ENCODE assay signal across 8 cellular contexts in the genomic region with DNA sequence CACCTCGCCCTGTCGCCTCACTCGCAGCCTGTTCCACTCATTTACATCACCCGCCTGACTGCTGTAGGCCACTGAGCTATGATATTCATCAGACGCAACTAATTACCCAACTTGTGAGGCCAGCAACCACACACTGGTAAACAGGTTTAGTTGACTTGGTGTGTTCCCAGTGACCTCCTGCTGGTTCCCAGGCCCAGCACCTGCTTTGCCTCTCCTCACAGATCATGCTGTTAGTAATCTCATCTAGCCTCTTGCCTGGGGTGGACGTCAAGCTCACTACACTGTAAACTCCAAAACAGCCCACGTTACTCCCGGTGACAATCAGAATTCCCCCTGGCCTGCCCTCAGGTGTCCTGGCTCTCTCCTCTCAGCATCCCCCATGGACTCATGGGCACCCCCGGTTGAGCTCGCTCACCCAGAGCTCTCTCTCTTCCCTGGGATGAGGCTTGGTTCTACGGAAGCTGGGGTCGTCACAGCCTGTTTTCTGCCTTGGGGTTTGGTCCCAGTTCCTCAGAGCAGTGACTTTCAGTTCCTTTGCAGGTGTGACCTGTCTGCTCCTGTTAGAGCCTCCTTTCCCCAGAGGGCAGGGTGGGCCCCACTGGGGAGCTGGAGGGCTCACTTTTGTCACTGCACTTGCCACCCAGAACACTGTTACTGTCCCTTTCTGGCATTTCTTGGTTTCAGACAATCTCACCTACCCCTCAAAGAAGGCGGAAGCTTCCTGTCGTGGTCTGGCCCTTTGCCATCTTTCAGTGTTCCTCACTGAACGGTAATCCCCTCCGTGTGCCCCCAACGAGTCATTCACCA. TPM values are rescaled to one million over a fixed set of nuclear protein-coding genes. Genes with fewer than 3 reads are reported as not detected.
DNase-seq lines count a peak whose midpoint lies in the region; ATAC-seq, FAIRE-seq and TF ChIP-seq lines count a peak whose summit lies in the region.

No MANE protein-coding gene starts in this region.

- TF ChIP-seq CTCF in pancreas (IDR thresholded peaks at IDR 0.05) (no peak), foreskin fibroblast (IDR thresholded peaks at IDR 0.05; ENCODE audit: low read depth, low read length) (no peak)

- no peaks in the 10 kb centered on the region for H3K4me1 ChIP-seq in pancreas

- no peak overlapping the region for H3K27ac ChIP-seq in pancreas

- peak; percentile 75 for ATAC-seq in HG03457 (IDR thresholded peaks at IDR 0.05; ENCODE audit: unreplicated experiment)
- no peak for ATAC-seq in pancreas

- 74 to 82% methylated on average over 17 of the region's 17 CpGs for WGBS in pancreas, 2 donors

- H3K36me3 ChIP-seq in pancreas: no peaks in the 10 kb centered on the region

- DNase-seq in activated gamma-delta T cell treated with Interleukin-2 at 50 U/mL for 16 hours: peak; percentile 78
- no peak for DNase-seq in activated gamma-delta T cell (lab: John Stamatoyannopoulos, UW)
- DNase-seq in activated T-cell treated with anti-CD3 and anti-CD28 coated beads for 24 hours (ENCODE audit: low read depth): peak; percentile 50
- peak; percentile 50 for DNase-seq in stimulated activated CD4-positive, alpha-beta T cell treated with anti-CD3 and anti-CD28 coated beads, Interleukin-4, amount 100 ng/mL, for 1 hour
- no peak for DNase-seq in pancreas
- no peak for DNase-seq in DMS79 treated with DMSO at 0.1 percent for 48 hours (lab: John Stamatoyannopoulos, UW)
- no peak for DNase-seq in foreskin fibroblast

- no peak for FAIRE-seq in pancreas (lab: Jason Lieb, UNC)

- H3K4me3 ChIP-seq in pancreas: no peak overlapping the region
- H3K4me3 ChIP-seq in foreskin fibroblast (ENCODE audit: low read depth in 1 of 2, low read length in 2 of 2): no peak overlapping the region

- H3K27me3 ChIP-seq in pancreas: no peaks in the 10 kb centered on the region

- H3K9me3 ChIP-seq in pancreas: no peaks in the 10 kb centered on the region

- intact Hi-C loops in pancreas (cut with DNase I): loop anchor here in 2 of 3 donors (5.0 to 10.0 kb wide), 2 partner anchors 144 to 147 kb away; no protein-coding TSS in a partner anchor

RNA-seq across cellular contexts. Expression of a gene that starts 40.3 kb away (rescaled TPM):
- total RNA-seq in pancreas: 10 to 100 TPM in 1 of 6 donors, 1 to 10 TPM in 5; 1.1 to 11.4 (median 2.6) TPM
- 1 to 10 TPM; 2.2 to 2.4 TPM for polyA plus RNA-seq in pancreas

Comparison
In these comparisons a context has a peak if more than half of its experiments do, and no peak if none do; other contexts are left out.
1. DNase-seq: peak in activated gamma-delta T cell treated with Interleukin-2 at 50 U/mL for 16 hours (single experiment), activated T-cell treated with anti-CD3 and anti-CD28 coated beads for 24 hours (single experiment) and stimulated activated CD4-positive, alpha-beta T cell treated with anti-CD3 and anti-CD28 coated beads, Interleukin-4, amount 100 ng/mL, for 1 hour (single experiment); none in activated gamma-delta T cell (single experiment), pancreas (0 of 6), DMS79 treated with DMSO at 0.1 percent for 48 hours (single experiment) and foreskin fibroblast (0 of 2).